In genomic region chr4:8697826-8698225, GRCh38 we compare ENCODE assay signal across 33 cellular contexts.
"Had no signal": no experiment of that assay in that cellular context is flagged by ENCODE, and none has a peak within 500 bp of the region (broad histone marks: within the 10 kb centered on the region; RNA-seq: fewer than 3 reads in every experiment).

No MANE protein-coding gene starts in this region.

- H3K4me3 ChIP-seq: adrenal gland, body of pancreas, left lung, lower lobe of right lung, mucosa of descending colon, ovary, prostate gland, suprapubic skin, tibial artery, vagina had no signal

- H3K9me3 ChIP-seq: adrenal gland, body of pancreas, left lung, lower lobe of right lung, mucosa of descending colon, ovary, prostate gland, suprapubic skin, vagina had no signal

- ATAC-seq: body of pancreas; esophagus mucosa; left lung; lower lobe of right lung; mucosa of descending colon; natural killer cell treated with Interleukin-12 subunit alpha and Interleukin-12 subunit beta and Interleukin-15 and Interleukin-18, amount 100 ng/mL, for 72 hours; sciatic nerve; stimulated activated memory B cell treated with anti-CD40 and anti-IgM and Interleukin-4, amounts not matched to agents 10 μg/mL and 1 μg/mL and 100 μg/mL, for 72 hours had no signal

- H3K36me3 ChIP-seq: adrenal gland, left lung, lower lobe of right lung, ovary, prostate gland, suprapubic skin, tibial artery, vagina had no signal

- H3K4me1 Mint-ChIP-seq: activated B cell treated with CpG ODN at 0.5 μM for 24 hours; activated naive CD8-positive, alpha-beta T cell treated with anti-CD3 and anti-CD28 coated beads for 36 hours; immature natural killer cell; stimulated activated memory B cell treated with anti-CD40 and anti-IgM and Interleukin-4, amounts not matched to agents 10 μg/mL and 1 μg/mL and 100 μg/mL, for 72 hours had no signal

- H3K36me3 Mint-ChIP-seq: activated naive CD8-positive, alpha-beta T cell treated with anti-CD3 and anti-CD28 coated beads for 36 hours; immature natural killer cell; natural killer cell treated with Interleukin-12 subunit alpha and Interleukin-12 subunit beta and Interleukin-15 and Interleukin-18, amount 100 ng/mL, for 72 hours; stimulated activated memory B cell treated with anti-CD40 and anti-IgM and Interleukin-4, amounts not matched to agents 10 μg/mL and 1 μg/mL and 100 μg/mL, for 72 hours had no signal

- H3K27ac Mint-ChIP-seq: activated B cell treated with CpG ODN at 0.5 μM for 24 hours; activated naive CD8-positive, alpha-beta T cell treated with anti-CD3 and anti-CD28 coated beads for 36 hours; activated T-helper 2 cell treated with anti-CD3 and anti-CD28 coated beads, Interferon-gamma antibody, Interleukin-2, Interleukin-4, amounts not matched to agents 10 μg/mL and 5 μg/mL and 100 μg/mL, durations not matched to agents 14 hours and 24 hours and 36 hours; immature natural killer cell; natural killer cell treated with Interleukin-12 subunit alpha and Interleukin-12 subunit beta and Interleukin-15 and Interleukin-18, amount 100 ng/mL, for 72 hours; stimulated activated memory B cell treated with anti-CD40 and anti-IgM and Interleukin-4, amounts not matched to agents 10 μg/mL and 1 μg/mL and 100 μg/mL, for 72 hours; T-helper 2 cell treated with Interferon-gamma antibody and Interleukin-4, amounts not matched to agents 5 μg/mL and 100 μg/mL, for 36 hours had no signal

- H3K27ac ChIP-seq: adrenal gland, body of pancreas, left lung, lower lobe of right lung, ovary, prostate gland, suprapubic skin, tibial artery, vagina had no signal

- H3K27me3 ChIP-seq: adrenal gland, ovary, vagina had no signal

- H3K4me3 Mint-ChIP-seq: activated B cell treated with CpG ODN at 0.5 μM for 24 hours; activated naive CD8-positive, alpha-beta T cell treated with anti-CD3 and anti-CD28 coated beads for 36 hours; immature natural killer cell; natural killer cell treated with Interleukin-12 subunit alpha and Interleukin-12 subunit beta and Interleukin-15 and Interleukin-18, amount 100 ng/mL, for 72 hours; stimulated activated memory B cell treated with anti-CD40 and anti-IgM and Interleukin-4, amounts not matched to agents 10 μg/mL and 1 μg/mL and 100 μg/mL, for 72 hours; T-helper 2 cell treated with Interferon-gamma antibody and Interleukin-4, amounts not matched to agents 5 μg/mL and 100 μg/mL, for 36 hours had no signal

- H3K9me3 Mint-ChIP-seq: activated B cell treated with CpG ODN at 0.5 μM for 24 hours; activated T-helper 2 cell treated with anti-CD3 and anti-CD28 coated beads, Interferon-gamma antibody, Interleukin-2, Interleukin-4, amounts not matched to agents 10 μg/mL and 5 μg/mL and 100 μg/mL, durations not matched to agents 14 hours and 24 hours and 36 hours; immature natural killer cell; natural killer cell treated with Interleukin-12 subunit alpha and Interleukin-12 subunit beta and Interleukin-15 and Interleukin-18, amount 100 ng/mL, for 72 hours; T-helper 2 cell treated with Interferon-gamma antibody and Interleukin-4, amounts not matched to agents 5 μg/mL and 100 μg/mL, for 36 hours had no signal

- DNase-seq: activated B cell treated with CpG ODN at 0.5 μM for 24 hours; activated naive CD4-positive, alpha-beta T cell treated with Interleukin-2 at 50 U/mL for 16 hours; activated naive CD8-positive, alpha-beta T cell treated with anti-CD3 and anti-CD28 coated beads for 36 hours; activated T-cell treated with anti-CD3 and anti-CD28 coated beads, Interleukin-2, amount 50 U/mL, for 48 hours; aorta; cortex of kidney; foreskin fibroblast; hypothalamus; immature natural killer cell; kidney glomerular epithelial cell; left lung; lower lobe of right lung; mesenchymal stem cell; mucosa of descending colon; retina; small intestine; stimulated activated CD4-positive, alpha-beta T cell treated with anti-CD3 and anti-CD28 coated beads, Interleukin-1b, Interleukin-23, amount 100 ng/mL, for 48 hours; stimulated activated CD4-positive, alpha-beta T cell treated with anti-CD3 and anti-CD28 coated beads, Interleukin-4, amount 100 ng/mL, for 4 hours; stimulated activated CD8-positive, alpha-beta memory T cell treated with anti-CD3 and anti-CD28 coated beads, Interleukin-4, amount 100 ng/mL, for 48 hours; T-helper 1 cell had no signal

- H3K4me1 ChIP-seq: adrenal gland, body of pancreas, left lung, lower lobe of right lung, prostate gland, vagina had no signal

- H3K27me3 Mint-ChIP-seq: activated B cell treated with CpG ODN at 0.5 μM for 24 hours; activated naive CD8-positive, alpha-beta T cell treated with anti-CD3 and anti-CD28 coated beads for 36 hours had no signal
